In the genomic region with DNA sequence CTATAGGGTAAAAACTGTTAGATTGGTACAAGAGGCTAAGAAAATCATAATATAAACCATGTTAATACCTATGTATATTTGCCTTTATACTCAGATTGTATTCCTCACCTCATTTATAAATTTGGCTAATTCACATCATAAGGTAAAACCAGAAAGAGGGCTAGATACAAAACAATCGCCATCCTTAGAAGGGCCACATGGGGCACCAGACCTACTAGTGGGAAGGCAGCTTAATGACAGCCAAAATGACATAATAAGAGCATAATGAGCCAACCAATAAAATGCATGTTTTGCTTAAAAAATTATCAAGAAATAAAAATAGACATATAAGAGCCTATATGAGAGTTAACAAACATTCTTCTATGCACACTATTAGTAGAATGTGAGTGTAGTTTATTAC, we compare ENCODE assay signal across 26 cellular contexts.
DNase-seq lines count a peak whose midpoint lies in the region; ATAC-seq and TF ChIP-seq lines count a peak whose summit lies in the region.
"Had no signal": no experiment of that assay in that cellular context is flagged by ENCODE, and none has a peak within 500 bp of the region (broad histone marks: within the 10 kb centered on the region; RNA-seq: fewer than 3 reads in every experiment).

No MANE protein-coding gene starts in this region.

- TF ChIP-seq CTCF in OCI-LY7 (conservative IDR thresholded peaks at IDR 0.05; ENCODE audit: low read length): peak; percentile 61

- intact Hi-C loops in OCI-LY7 (cut with micrococcal nuclease; ENCODE audit: unreplicated experiment): no loop called here

- H3K79me2 ChIP-seq in OCI-LY7 (ENCODE audit: insufficient read depth, low read depth, low read length): no peaks in the 10 kb centered on the region

- H3K9me3 ChIP-seq in OCI-LY7 (ENCODE audit: low read length): no peaks in the 10 kb centered on the region
- H3K9me3 ChIP-seq: SJCRH30 had no signal

- in situ Hi-C loops in ACHN (cut with HindIII; ENCODE audit: low pct_ligation_motif_present, low pct_unique_long_range_greater_than_20kb, low sequenced_read_pairs): no loop called here

- no peaks in the 10 kb centered on the region for H3K36me3 ChIP-seq in OCI-LY7 (ENCODE audit: insufficient read depth, low read length)
- H3K36me3 ChIP-seq: BLaER1, SJCRH30 had no signal

- H3K9me2 ChIP-seq in OCI-LY7 (ENCODE audit: insufficient read depth, low read length): no peaks in the 10 kb centered on the region

- CTCF ChIA-PET in OCI-LY7 (lab: Charles Lee; ENCODE audit: unreplicated experiment): no interaction called here

- no peaks in the 10 kb centered on the region for H3K4me1 ChIP-seq in OCI-LY7 (ENCODE audit: insufficient read depth, low read length, poor library complexity, severe bottlenecking)
- H3K4me1 ChIP-seq: BLaER1, SJCRH30 had no signal

- ATAC-seq in GM18873 (IDR thresholded peaks at IDR 0.05; ENCODE audit: low FRiP score, unreplicated experiment): no peak
- ATAC-seq: CD8-positive, alpha-beta T cell; GM12878; HepG2 had no signal

- DNase-seq in DMS53 (lab: John Stamatoyannopoulos, UW): peak; percentile 37
- no peak for DNase-seq in DMS53 treated with DMSO at 0.1 percent for 48 hours (lab: John Stamatoyannopoulos, UW; ENCODE audit: unreplicated experiment)
- peak; percentile 0 for DNase-seq in OCI-LY7 (ENCODE audit: low spot score)
- DNase-seq in germinal center (ENCODE audit: low spot score): peak; percentile 1
- DNase-seq in kidney tubule cell (ENCODE audit: low spot score): no peak
- DNase-seq in ACHN: no peak
- DNase-seq in SW480 (ENCODE audit: low spot score): no peak
- DNase-seq: 8988T; Calu3; CD8-positive, alpha-beta T cell; GF-D8; HFFc6; KG1; MV-4-11; NCI-H1417; NCI-H187; NCI-H2107; NCI-H2227 treated with DMSO at 0.1 percent for 48 hours; NCI-H510A treated with DMSO at 0.1 percent for 48 hours; NCI-H774; SJCRH30 had no signal

- H3K4me2 ChIP-seq in OCI-LY7 (ENCODE audit: low read length): no peak overlapping the region
- H3K4me2 ChIP-seq: BLaER1 had no signal

- no TSS peak for BruUV-seq in OCI-LY7 (replicated peaks; lab: Mats Ljungman, UMichigan)

- no peak overlapping the region for H3K4me3 ChIP-seq in OCI-LY7 (ENCODE audit: low read depth, low read length, poor library complexity, severe bottlenecking)
- H3K4me3 ChIP-seq: BLaER1, GM12878, SJCRH30 had no signal

- no peak overlapping the region for H2AFZ ChIP-seq in OCI-LY7 (ENCODE audit: low read length)

- H4K20me1 ChIP-seq in OCI-LY7 (ENCODE audit: insufficient read depth, low read length): no peaks in the 10 kb centered on the region
- H4K20me1 ChIP-seq: BLaER1 had no signal

- POLR2A ChIA-PET in OCI-LY7 (lab: Charles Lee): no interaction called here

- H3K27ac ChIP-seq in OCI-LY7 (ENCODE audit: low read depth, low read length, poor library complexity, severe bottlenecking): no peak overlapping the region
- H3K27ac ChIP-seq: BLaER1, RWPE1, SJCRH30 had no signal

Comparison
In these comparisons a context has a peak if more than half of its experiments do, and no peak if none do; other contexts are left out.
1. DNase-seq: peak in DMS53 (single experiment), OCI-LY7 (single experiment) and germinal center (single experiment); none in DMS53 treated with DMSO at 0.1 percent for 48 hours (single experiment), kidney tubule cell (single experiment), ACHN (single experiment) and SW480 (single experiment).